In the genomic region with DNA sequence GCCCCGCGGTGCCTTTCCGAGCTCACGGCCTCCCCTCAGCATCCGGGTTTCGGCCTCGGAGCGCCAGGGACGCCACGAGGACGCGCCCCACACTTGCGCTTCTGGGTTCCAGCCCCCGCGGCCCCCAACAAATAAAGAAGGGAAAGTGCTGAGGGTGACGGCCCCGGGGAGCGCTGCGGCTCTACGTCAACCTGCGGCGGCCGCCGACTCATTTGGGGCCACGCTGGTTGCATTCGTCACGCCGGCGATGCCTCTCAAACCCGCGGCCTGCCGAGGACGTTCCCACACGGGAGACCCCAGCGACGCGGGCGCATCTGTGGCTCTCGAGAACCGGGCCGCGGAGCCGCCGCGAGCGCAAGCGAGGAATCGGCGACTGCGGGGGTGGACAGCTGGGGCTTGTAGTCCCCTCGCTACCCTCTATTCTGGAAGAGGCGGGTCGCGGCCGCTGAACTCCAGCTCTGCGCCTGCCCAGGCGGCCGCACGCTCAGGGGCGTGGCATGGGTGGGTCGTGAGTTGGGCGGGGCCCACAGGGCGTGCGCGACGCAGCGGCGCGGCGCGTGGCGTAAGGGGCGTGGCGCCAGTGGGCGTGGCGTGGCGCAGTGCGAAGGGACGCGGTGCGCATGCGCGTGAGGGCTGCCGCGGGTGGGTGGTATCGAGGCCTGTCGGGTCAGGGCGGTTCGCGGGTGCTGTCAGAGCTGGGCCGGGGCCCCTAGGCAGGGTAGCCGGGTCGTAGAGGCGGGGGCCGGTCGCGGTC, we compare ENCODE assay signal across 8 cellular contexts. TPM values are rescaled to one million over a fixed set of nuclear protein-coding genes. Genes with fewer than 3 reads are reported as not detected.
DNase-seq lines count a peak whose midpoint lies in the region; ATAC-seq and TF ChIP-seq lines count a peak whose summit lies in the region.

Gene AMZ2 (plus strand): TSS at position 599 of the 754 bp plus-strand sequence. CDS start 2,145 bp downstream, outside the sequence.

- ATAC-seq in HG02588 (IDR thresholded peaks at IDR 0.05; ENCODE audit: unreplicated experiment) (peak; percentile 85), gastroesophageal sphincter (peak; percentile 99)

- H3K4me3 ChIP-seq in GM06990 (replicated peaks; ENCODE audit: low read depth, low read length) = peak within 1 kb of the TSS; percentile 72
- peak within 1 kb of the TSS; percentile 96 for H3K4me3 ChIP-seq in SK-N-MC
- peak within 1 kb of the TSS; percentile 55 to 87 for H3K4me3 ChIP-seq in gastroesophageal sphincter
- peak within 1 kb of the TSS; percentile 92 to 98 for H3K4me3 ChIP-seq in neutrophil (ENCODE audit: low read depth in 1 of 2, low read length in 1 of 2)

- H3K9me3 ChIP-seq in SK-N-MC (ENCODE audit: low read depth, low read length) = no peaks in the 10 kb centered on the region
- no peaks in the 10 kb centered on the region for H3K9me3 ChIP-seq in gastroesophageal sphincter
- no peaks in the 10 kb centered on the region for H3K9me3 ChIP-seq in neutrophil

- H3K4me3 Mint-ChIP-seq in activated naive CD4-positive, alpha-beta T cell treated with anti-CD3 and anti-CD28 coated beads, Interleukin-2, amount 10 ng/mL, durations not matched to agents 7 days and 5 days = peak within 1 kb of the TSS; percentile 85

- peaks cover 0 to 22% (median 0%) of the 10 kb centered on the region in 3 donors for H3K4me1 ChIP-seq in gastroesophageal sphincter
- peaks cover 24 to 28% of the 10 kb centered on the region in 2 experiments for H3K4me1 ChIP-seq in neutrophil (ENCODE audit: control insufficient read depth in 1 of 2, insufficient read depth in 1 of 2, low read depth in 1 of 2, low read length in 1 of 2)

- no peaks in the 10 kb centered on the region; the same call in 1 of the 2 replicates for H3K36me3 ChIP-seq in GM06990 (ENCODE audit: control insufficient read depth, insufficient read depth, low read length)
- H3K36me3 ChIP-seq in SK-N-MC (ENCODE audit: insufficient read depth, low read length) = peaks cover 5% of the 10 kb centered on the region; the same call in 1 of the 2 replicates
- peaks cover 0 to 25% of the 10 kb centered on the region in 2 donors for H3K36me3 ChIP-seq in gastroesophageal sphincter
- H3K36me3 ChIP-seq in neutrophil = peaks cover 9% of the 10 kb centered on the region

- TF ChIP-seq POLR2A in gastroesophageal sphincter (IDR thresholded peaks at IDR 0.05) = peak; percentile 87 to 92

- DNase-seq in GM06990 (ENCODE audit: extremely low read depth, insufficient read length) (peak; percentile 96), NCI-H1048 (lab: John Stamatoyannopoulos, UW) (peak; percentile 91), SK-N-MC (ENCODE audit: low read depth, low spot score) (peak; percentile 22), substantia nigra (lab: John Stamatoyannopoulos, UW) (peak; percentile 75 to 98 (median 94))
- DNase-seq in activated naive CD4-positive, alpha-beta T cell treated with anti-CD3 and anti-CD28 coated beads, Interleukin-2, amount 10 ng/mL, durations not matched to agents 7 days and 5 days = peak; percentile 95

- TF ChIP-seq CTCF in GM06990 (IDR thresholded peaks at IDR 0.05; ENCODE audit: insufficient read depth, low read length, poor library complexity, severe bottlenecking) (peak; percentile 3), gastroesophageal sphincter (IDR thresholded peaks at IDR 0.05) (no peak), neutrophil (IDR thresholded peaks at IDR 0.05) (peak; percentile 54)

- H3K27me3 ChIP-seq in GM06990 (replicated peaks; ENCODE audit: control insufficient read depth, insufficient read depth, low read length) (no peaks in the 10 kb centered on the region), gastroesophageal sphincter (no peaks in the 10 kb centered on the region), neutrophil (no peaks in the 10 kb centered on the region)

- no peak for TF ChIP-seq EP300 in gastroesophageal sphincter (IDR thresholded peaks at IDR 0.05)

- H3K27me3 Mint-ChIP-seq in activated naive CD4-positive, alpha-beta T cell treated with anti-CD3 and anti-CD28 coated beads, Interleukin-2, amount 10 ng/mL, durations not matched to agents 7 days and 5 days = no peaks in the 10 kb centered on the region

- peaks cover 30% of the 10 kb centered on the region for H3K36me3 Mint-ChIP-seq in activated naive CD4-positive, alpha-beta T cell treated with anti-CD3 and anti-CD28 coated beads, Interleukin-2, amount 10 ng/mL, durations not matched to agents 7 days and 5 days

- H3K9me3 Mint-ChIP-seq in activated naive CD4-positive, alpha-beta T cell treated with anti-CD3 and anti-CD28 coated beads, Interleukin-2, amount 10 ng/mL, durations not matched to agents 7 days and 5 days = no peaks in the 10 kb centered on the region

- H3K27ac ChIP-seq in SK-N-MC (no peak within 1 kb of the TSS), gastroesophageal sphincter (peak within 1 kb of the TSS; percentile 79 to 98 (median 95)), neutrophil (peak within 1 kb of the TSS; percentile 91), substantia nigra (ENCODE audit: low read depth, low read length, poor library complexity, severe bottlenecking) (peak within 1 kb of the TSS; percentile 95)

- CTCF ChIA-PET in activated naive CD4-positive, alpha-beta T cell treated with anti-CD3 and anti-CD28 coated beads, Interleukin-2, amount 10 ng/mL, durations not matched to agents 7 days and 5 days (lab: Charles Lee) = interaction anchor here (1.0 to 2.5 kb wide), 3 partner anchors 16 to 75 kb away, joined by 3 to 12 read pairs (median 7); no protein-coding TSS in a partner anchor

- H3K27ac Mint-ChIP-seq in activated naive CD4-positive, alpha-beta T cell treated with anti-CD3 and anti-CD28 coated beads, Interleukin-2, amount 10 ng/mL, durations not matched to agents 7 days and 5 days = peak within 1 kb of the TSS; percentile 95

- peaks cover 41% of the 10 kb centered on the region for H3K4me1 Mint-ChIP-seq in activated naive CD4-positive, alpha-beta T cell treated with anti-CD3 and anti-CD28 coated beads, Interleukin-2, amount 10 ng/mL, durations not matched to agents 7 days and 5 days

- H3K9ac ChIP-seq in SK-N-MC (ENCODE audit: insufficient read length) = peak within 1 kb of the TSS; percentile 90

- WGBS in gastroesophageal sphincter (ENCODE audit: low coverage in 1 of 2), 2 donors = 0 to 2% methylated on average over 8 to 12 of the region's 97 CpGs

RNA-seq across cellular contexts. Expression of gene AMZ2, which starts in this region (rescaled TPM):
- 10 to 100 TPM; 54.9 to 76.5 (median 59.6) TPM for total RNA-seq in gastroesophageal sphincter

Comparison
In these comparisons a context has a peak if more than half of its experiments do, and no peak if none do; other contexts are left out.
1. DNase-seq: peak in every context shown above with its lines; median percentile 96 in GM06990; 95 in activated naive CD4-positive, alpha-beta T cell treated with anti-CD3 and anti-CD28 coated beads, Interleukin-2, amount 10 ng/mL, durations not matched to agents 7 days and 5 days; 94 in substantia nigra; 91 in NCI-H1048; 22 in SK-N-MC.
2. CTCF ChIP-seq: peak in GM06990 (single experiment) and neutrophil (single experiment); none in gastroesophageal sphincter (0 of 4).
3. Peak in every context shown above with its lines, with median percentiles within 50 percentile points of each other: H3K4me3 ChIP-seq.